ENCODE assay signal across 8 cellular contexts in the genomic region with DNA sequence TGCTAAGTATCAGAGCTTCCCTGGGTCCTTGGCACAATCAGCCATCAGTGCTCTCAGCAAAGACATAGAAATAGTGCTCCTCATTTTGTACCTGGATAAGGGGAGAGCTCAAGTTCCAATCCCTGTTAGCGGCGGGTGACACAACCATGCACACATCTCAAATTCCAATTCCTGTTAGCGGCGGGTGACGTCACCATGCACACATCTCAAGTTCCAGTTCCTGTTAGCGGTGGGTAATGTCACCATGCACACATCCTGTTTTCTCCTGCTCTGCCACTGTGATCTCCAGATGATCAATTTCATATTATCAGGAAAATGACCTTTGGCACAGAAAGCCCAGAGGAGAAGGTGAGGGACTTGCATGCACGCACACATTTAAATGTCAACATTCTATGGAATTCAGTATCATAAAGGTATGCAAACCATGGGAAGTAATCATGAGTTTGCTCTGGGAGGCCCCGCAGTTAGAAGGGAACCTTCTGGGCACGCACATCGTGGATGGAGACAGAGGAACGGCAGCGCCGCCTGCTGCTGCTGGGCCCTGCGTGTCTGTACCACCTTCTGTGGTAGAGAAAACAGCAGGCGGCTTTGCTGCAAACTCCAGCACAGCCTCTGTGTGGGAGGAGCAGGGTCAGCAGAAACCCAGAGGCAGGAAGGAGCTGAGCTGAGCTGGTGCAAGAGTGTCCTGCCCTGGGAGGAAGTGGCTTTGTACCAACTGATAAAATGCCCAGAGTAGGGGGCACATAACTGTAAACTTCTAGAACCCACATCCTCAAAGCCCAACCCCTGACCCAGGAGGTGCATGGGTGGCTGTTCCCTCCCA.
DNase-seq lines count a peak whose midpoint lies in the region; ATAC-seq and TF ChIP-seq lines count a peak whose summit lies in the region.

No MANE protein-coding gene starts in this region.

- peak overlapping the region; percentile 98 for H3K27ac ChIP-seq in temporal lobe (ENCODE audit: low read depth, low read length)

- no peak overlapping the region for H3K4me3 ChIP-seq in fibroblast of villous mesenchyme (ENCODE audit: low read depth, low read length)

- DNase-seq in COLO668 (lab: John Stamatoyannopoulos, UW; ENCODE audit: unreplicated experiment) (peak; percentile 95), RPMI7951 (ENCODE audit: low read depth) (peak; percentile 90), fibroblast of villous mesenchyme (ENCODE audit: low read depth) (peak; percentile 94), omental fat pad (ENCODE audit: low spot score) (no peak)
- DNase-seq in activated effector memory CD4-positive, alpha-beta T cell treated with Interleukin-2 at 50 U/mL for 16 hours = peak; percentile 80

- peak; percentile 85 for TF ChIP-seq CTCF in fibroblast of villous mesenchyme (IDR thresholded peaks at IDR 0.05; ENCODE audit: insufficient read depth, low read depth, low read length)
- TF ChIP-seq CTCF in omental fat pad (IDR thresholded peaks at IDR 0.05) = no peak

- ATAC-seq in GM19463 (IDR thresholded peaks at IDR 0.05; ENCODE audit: unreplicated experiment) (peak; percentile 77), HG03575 (IDR thresholded peaks at IDR 0.05; ENCODE audit: extremely low read depth, insufficient number of reproducible peaks, low FRiP score, unreplicated experiment) (peak; percentile 56), omental fat pad (ENCODE audit: low FRiP score) (peak; percentile 65)
